In the genomic region with DNA sequence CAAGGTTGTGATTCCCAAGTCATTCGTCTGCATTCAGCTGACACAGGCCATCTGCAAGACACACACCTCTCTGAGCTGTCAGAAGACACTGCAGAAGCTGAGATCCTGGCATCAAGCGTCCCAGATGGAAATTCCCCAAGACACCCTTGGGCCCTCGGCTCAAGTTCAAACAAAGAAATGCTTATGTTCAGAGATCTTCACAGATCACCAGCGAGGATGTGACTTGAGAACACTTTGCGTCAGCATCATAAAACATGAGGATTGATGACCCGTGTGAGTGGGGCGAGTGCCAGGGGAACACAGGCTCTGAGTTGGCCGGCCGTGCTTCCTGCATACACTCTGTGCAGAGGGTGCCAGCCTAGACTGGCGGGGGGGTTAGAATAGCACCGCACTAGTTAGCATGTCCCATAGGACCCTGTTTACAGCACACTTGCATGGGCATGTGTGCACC, we compare ENCODE assay signal across 12 cellular contexts. TPM values are rescaled to one million over a fixed set of nuclear protein-coding genes. Genes with fewer than 3 reads are reported as not detected.
DNase-seq lines count a peak whose midpoint lies in the region; ATAC-seq and TF ChIP-seq lines count a peak whose summit lies in the region.
"Had no signal": no experiment of that assay in that cellular context is flagged by ENCODE, and none has a peak within 500 bp of the region (broad histone marks: within the 10 kb centered on the region; RNA-seq: fewer than 3 reads in every experiment).

No MANE protein-coding gene starts in this region.

- no peak for TF ChIP-seq POLR2A in GM18505 (IDR thresholded peaks at IDR 0.05; ENCODE audit: borderline replicate concordance, extremely low read depth, insufficient read depth, insufficient read length)

- peak; percentile 98 for DNase-seq in EL
- peak; percentile 95 for DNase-seq in NCI-H460 (ENCODE audit: extremely low read depth, low read depth)
- DNase-seq in fibroblast of pulmonary artery (ENCODE audit: low read depth), result peak; percentile 66
- no peak for DNase-seq in sciatic nerve (ENCODE audit: low spot score)
- DNase-seq in cerebellar nuclear complex (lab: John Stamatoyannopoulos, UW), result no peak
- DNase-seq: activated CD8-positive, alpha-beta T cell treated with anti-CD3 and anti-CD28 coated beads, Interleukin-2, amount 10 ng/mL, durations not matched to agents 7 days and 5 days; islet precursor cell had no signal

- intact Hi-C loops in sciatic nerve (cut with DNase I), result no loop called here

- H3K4me3 ChIP-seq in fibroblast of pulmonary artery (replicated peaks; ENCODE audit: low read depth, low read length), result no peak overlapping the region
- H3K4me3 ChIP-seq: thoracic aorta had no signal

- no peak for TF ChIP-seq CTCF in fibroblast of pulmonary artery (IDR thresholded peaks at IDR 0.05; ENCODE audit: low read length, missing control alignments)

- ATAC-seq in sciatic nerve (peak; percentile 64), GM18505 (IDR thresholded peaks at IDR 0.05; ENCODE audit: unreplicated experiment) (no peak), GM19455 (IDR thresholded peaks at IDR 0.05; ENCODE audit: unreplicated experiment) (no peak), GM21447 (IDR thresholded peaks at IDR 0.05; ENCODE audit: unreplicated experiment) (no peak)
- ATAC-seq: activated CD8-positive, alpha-beta T cell treated with anti-CD3 and anti-CD28 coated beads, Interleukin-2, amount 10 ng/mL, durations not matched to agents 7 days and 5 days; HepG2 had no signal

RNA-seq across cellular contexts. Expression of a gene that starts 36.8 kb away (rescaled TPM):
- 3.8 and 4.5 TPM in 2 replicates for total RNA-seq in NCI-H460 (2014; rRNA removed; shearing (Covaris generic))
- 15.0 and 18.6 TPM in 2 replicates for polyA plus RNA-seq in NCI-H460 (2014; cell fraction: nucleus; rRNA removed)
- 13.9 TPM for total RNA-seq in sciatic nerve
- total RNA-seq: activated CD8-positive, alpha-beta T cell treated with anti-CD3 and anti-CD28 coated beads, Interleukin-2, amount 10 ng/mL, durations not matched to agents 7 days and 5 days; HepG2 had no signal
- polyA plus RNA-seq: HepG2 had no signal

RNA-seq across cellular contexts. Expression of a gene that starts 59.7 kb away (rescaled TPM):
- total RNA-seq in NCI-H460 (2014; rRNA removed; shearing (Covaris generic)), result 0.06 and 0.15 TPM in 2 replicates
- 0.26 and 0.31 TPM in 2 replicates for polyA plus RNA-seq in NCI-H460 (2014; cell fraction: nucleus; rRNA removed)
- 3.0 TPM for total RNA-seq in sciatic nerve
- total RNA-seq: HepG2 had no signal
- polyA plus RNA-seq: HepG2 had no signal

Comparison
In these comparisons a context has a peak if more than half of its experiments do, and no peak if none do; other contexts are left out.
1. DNase-seq: peak in EL (single experiment), NCI-H460 (single experiment) and fibroblast of pulmonary artery (single experiment); none in sciatic nerve (single experiment) and cerebellar nuclear complex (0 of 2).